ENCODE assay signal across 1 cellular context in the genomic region with DNA sequence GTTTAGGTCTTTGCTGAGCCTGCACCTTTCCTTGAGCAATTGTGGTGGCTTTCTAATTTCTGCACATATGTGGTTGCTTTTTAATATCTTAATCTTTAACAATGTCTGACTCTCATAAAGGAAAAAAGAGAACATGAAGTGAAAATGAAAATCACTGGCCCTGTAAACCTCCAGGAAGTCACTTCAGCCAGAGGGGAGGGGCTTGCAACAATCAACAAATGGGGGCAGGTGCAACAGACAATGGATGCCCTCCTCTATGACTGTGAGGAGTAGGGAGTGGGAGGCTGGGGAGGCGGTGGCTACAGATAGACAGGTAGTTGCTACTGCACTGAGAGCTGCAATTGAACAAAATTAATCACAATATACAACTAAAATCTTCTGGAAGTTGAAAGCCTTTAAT.
TF ChIP-seq lines count a peak whose summit lies in the region.

No MANE protein-coding gene starts in this region.

TF ChIP-seq in GM23338, 12 proteins besides CTCF, POLR2A, EP300 and RAD21 (continued from another document):
- TF ChIP-seq, protein P1, sequence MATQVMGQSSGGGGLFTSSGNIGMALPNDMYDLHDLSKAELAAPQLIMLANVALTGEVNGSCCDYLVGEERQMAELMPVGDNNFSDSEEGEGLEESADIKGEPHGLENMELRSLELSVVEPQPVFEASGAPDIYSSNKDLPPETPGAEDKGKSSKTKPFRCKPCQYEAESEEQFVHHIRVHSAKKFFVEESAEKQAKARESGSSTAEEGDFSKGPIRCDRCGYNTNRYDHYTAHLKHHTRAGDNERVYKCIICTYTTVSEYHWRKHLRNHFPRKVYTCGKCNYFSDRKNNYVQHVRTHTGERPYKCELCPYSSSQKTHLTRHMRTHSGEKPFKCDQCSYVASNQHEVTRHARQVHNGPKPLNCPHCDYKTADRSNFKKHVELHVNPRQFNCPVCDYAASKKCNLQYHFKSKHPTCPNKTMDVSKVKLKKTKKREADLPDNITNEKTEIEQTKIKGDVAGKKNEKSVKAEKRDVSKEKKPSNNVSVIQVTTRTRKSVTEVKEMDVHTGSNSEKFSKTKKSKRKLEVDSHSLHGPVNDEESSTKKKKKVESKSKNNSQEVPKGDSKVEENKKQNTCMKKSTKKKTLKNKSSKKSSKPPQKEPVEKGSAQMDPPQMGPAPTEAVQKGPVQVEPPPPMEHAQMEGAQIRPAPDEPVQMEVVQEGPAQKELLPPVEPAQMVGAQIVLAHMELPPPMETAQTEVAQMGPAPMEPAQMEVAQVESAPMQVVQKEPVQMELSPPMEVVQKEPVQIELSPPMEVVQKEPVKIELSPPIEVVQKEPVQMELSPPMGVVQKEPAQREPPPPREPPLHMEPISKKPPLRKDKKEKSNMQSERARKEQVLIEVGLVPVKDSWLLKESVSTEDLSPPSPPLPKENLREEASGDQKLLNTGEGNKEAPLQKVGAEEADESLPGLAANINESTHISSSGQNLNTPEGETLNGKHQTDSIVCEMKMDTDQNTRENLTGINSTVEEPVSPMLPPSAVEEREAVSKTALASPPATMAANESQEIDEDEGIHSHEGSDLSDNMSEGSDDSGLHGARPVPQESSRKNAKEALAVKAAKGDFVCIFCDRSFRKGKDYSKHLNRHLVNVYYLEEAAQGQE (IDR thresholded peaks at IDR 0.05; ENCODE audit: unreplicated experiment) = no peak
- TF ChIP-seq EZH2 (IDR thresholded peaks at IDR 0.05; ENCODE audit: low read depth, unreplicated experiment) (no peak), NANOG (IDR thresholded peaks at IDR 0.05; ENCODE audit: borderline replicate concordance) (no peak)
TF ChIP-seq in GM23338: peak in this region for 0.
